In genomic region chr6:154980273-154981070, GRCh38 we compare ENCODE assay signal across 1 cellular context.
TF ChIP-seq lines count a peak whose summit lies in the region.

No MANE protein-coding gene starts in this region.

TF ChIP-seq in GM12878, 131 proteins besides CTCF, POLR2A, EP300 and RAD21 (continued from another document):
- no peak for TF ChIP-seq MEF2A (IDR thresholded peaks at IDR 0.05; ENCODE audit: insufficient read depth, low read depth, low read length)
- TF ChIP-seq PRDM15 (CRISPR knock-in tag; IDR thresholded peaks at IDR 0.05): no peak
- no peak for TF ChIP-seq ZBTB4 (CRISPR knock-in tag; IDR thresholded peaks at IDR 0.05)
- TF ChIP-seq SMAD5 (IDR thresholded peaks at IDR 0.05; ENCODE audit: low read depth): no peak
- no peak for TF ChIP-seq SUPT20H (IDR thresholded peaks at IDR 0.05; ENCODE audit: borderline replicate concordance, control insufficient read depth, low read depth, low read length)
- no peak for TF ChIP-seq E2F8 (IDR thresholded peaks at IDR 0.05; ENCODE audit: low read depth, partially characterized antibody)
- TF ChIP-seq EED (IDR thresholded peaks at IDR 0.05; ENCODE audit: low read depth): no peak
- TF ChIP-seq SREBF2 (IDR thresholded peaks at IDR 0.05; ENCODE audit: low read length): no peak
- TF ChIP-seq EGR1 (IDR thresholded peaks at IDR 0.05; ENCODE audit: borderline replicate concordance in 1 of 2, low read depth in 2 of 2, low read length in 2 of 2): no peak
- no peak for TF ChIP-seq E2F4 (IDR thresholded peaks at IDR 0.05; ENCODE audit: low read depth, low read length)
- TF ChIP-seq NR2F1 (conservative IDR thresholded peaks at IDR 0.05): no peak
- TF ChIP-seq HDAC6 (IDR thresholded peaks at IDR 0.05; ENCODE audit: unreplicated experiment): no peak
- TF ChIP-seq HCFC1 (IDR thresholded peaks at IDR 0.05; ENCODE audit: low read length): no peak
- TF ChIP-seq STAT3 (IDR thresholded peaks at IDR 0.05; ENCODE audit: low read depth, low read length): no peak
- TF ChIP-seq KDM1A (IDR thresholded peaks at IDR 0.05; ENCODE audit: borderline replicate concordance): no peak
